In the genomic region with DNA sequence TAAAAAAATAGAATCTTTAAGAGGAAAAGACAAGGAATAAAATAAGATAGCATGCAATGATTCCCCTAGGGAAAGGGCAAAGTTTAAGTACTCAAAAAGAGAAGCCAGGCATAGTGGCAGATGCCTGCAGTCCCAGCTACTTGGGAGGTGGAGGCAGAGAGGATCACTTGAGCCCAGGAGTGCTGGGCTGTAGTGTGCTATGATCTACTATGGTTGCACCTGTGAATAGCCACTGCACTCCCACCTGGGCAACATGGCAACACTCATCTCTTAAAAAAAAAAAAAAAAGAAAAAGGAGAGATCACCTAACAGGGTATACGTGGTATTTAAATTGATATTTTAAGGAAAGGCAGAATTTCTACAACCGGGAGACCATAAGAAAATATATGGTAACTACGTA, we compare ENCODE assay signal across 8 cellular contexts. TPM values are rescaled to one million over a fixed set of nuclear protein-coding genes. Genes with fewer than 3 reads are reported as not detected.
"Had no signal": no experiment of that assay in that cellular context is flagged by ENCODE, and none has a peak within 500 bp of the region (broad histone marks: within the 10 kb centered on the region; RNA-seq: fewer than 3 reads in every experiment).

No MANE protein-coding gene starts in this region.

- H3K4me3 Mint-ChIP-seq: IgD-negative memory B cell had no signal

- H3K36me3 Mint-ChIP-seq: IgD-negative memory B cell had no signal

- H3K27ac ChIP-seq: HL-60 had no signal

- H3K4me1 Mint-ChIP-seq: IgD-negative memory B cell had no signal

- H3K4me3 ChIP-seq: HAP-1 had no signal

- ATAC-seq: HCT116, HepG2 had no signal

- H3K36me3 ChIP-seq: HAP-1 had no signal

- H3K27ac Mint-ChIP-seq: IgD-negative memory B cell had no signal

- H3K27me3 Mint-ChIP-seq: IgD-negative memory B cell had no signal

- DNase-seq: GOT3, H7 had no signal

RNA-seq across cellular contexts. Expression of a gene that starts 16.0 kb away (rescaled TPM):
- total RNA-seq: HepG2, HT1080 had no signal
- polyA plus RNA-seq: HepG2, IgD-negative memory B cell had no signal
